In the genomic region with DNA sequence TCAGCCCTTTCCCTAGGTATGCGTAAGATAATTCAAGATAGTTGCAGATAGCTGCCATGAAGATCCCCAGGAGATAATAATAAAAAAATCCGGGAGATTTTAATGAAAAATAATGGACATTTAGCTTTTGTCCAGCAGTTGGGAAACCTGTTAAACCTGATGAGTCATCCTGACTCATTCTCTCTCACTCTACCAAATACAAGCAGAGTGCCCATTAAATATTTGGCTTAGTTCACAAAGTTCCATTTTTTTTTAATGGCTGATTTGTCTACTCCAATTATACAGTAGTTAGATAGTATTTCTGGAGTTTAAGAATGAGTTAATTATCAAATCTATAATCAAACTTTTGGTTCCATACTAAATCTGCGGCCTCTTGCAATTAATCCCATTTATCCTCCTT, we compare ENCODE assay signal across 15 cellular contexts. TPM values are rescaled to one million over a fixed set of nuclear protein-coding genes. Genes with fewer than 3 reads are reported as not detected.
DNase-seq lines count a peak whose midpoint lies in the region; ATAC-seq and TF ChIP-seq lines count a peak whose summit lies in the region.
"Had no signal": no experiment of that assay in that cellular context is flagged by ENCODE, and none has a peak within 500 bp of the region (broad histone marks: within the 10 kb centered on the region; RNA-seq: fewer than 3 reads in every experiment).

No MANE protein-coding gene starts in this region.

- H4K8ac ChIP-seq in mesenchymal stem cell (ENCODE audit: low read length): no peak overlapping the region

- CTCF ChIA-PET in mammary epithelial cell (lab: Charles Lee; ENCODE audit: low non-redundant PET): no interaction called here

- H2BK12ac ChIP-seq in mesenchymal stem cell (ENCODE audit: low read length in 2 of 2): no peak overlapping the region

- no peak overlapping the region for H2BK5ac ChIP-seq in mesenchymal stem cell (ENCODE audit: low read depth, low read length, poor library complexity, severe bottlenecking)

- H3K27ac ChIP-seq in mammary epithelial cell (ENCODE audit: insufficient read depth, low read depth, low read length): no peak overlapping the region
- H3K27ac ChIP-seq in mesenchymal stem cell (ENCODE audit: low read length, poor library complexity, severe bottlenecking): no peak overlapping the region
- H3K27ac ChIP-seq: left ventricle myocardium inferior, ovary, tibial nerve had no signal

- no peak overlapping the region for H3K4ac ChIP-seq in mesenchymal stem cell (ENCODE audit: low read depth in 1 of 2, low read length in 2 of 2)

- 53% methylated on average over 3 of the region's 3 CpGs for WGBS in mammary epithelial cell (ENCODE audit: low coverage, missing lambda C conversion rate)
- WGBS in mesenchymal stem cell: 96% methylated on average over 2 of the region's 3 CpGs

- no peak for TF ChIP-seq CTCF in mammary epithelial cell (conservative IDR thresholded peaks at IDR 0.05 in 1 of 2, IDR thresholded peaks at IDR 0.05 in 1 of 2; ENCODE audit: extremely low read depth in 1 of 2, insufficient read depth in 1 of 2, low read depth in 1 of 2, low read length in 2 of 2)

- intact Hi-C loops in mammary epithelial cell (cut with micrococcal nuclease): loop anchor here (5.0 kb wide), 1 partner anchor 60 kb away; no protein-coding TSS in a partner anchor

- H3K9ac ChIP-seq in mammary epithelial cell (ENCODE audit: insufficient read depth, low read length): no peak overlapping the region
- no peak overlapping the region for H3K9ac ChIP-seq in mesenchymal stem cell (ENCODE audit: low read length)

- H3K36me3 ChIP-seq in mammary epithelial cell (ENCODE audit: insufficient read depth, low read length): no peaks in the 10 kb centered on the region
- no peaks in the 10 kb centered on the region for H3K36me3 ChIP-seq in mesenchymal stem cell (ENCODE audit: control insufficient read depth in 1 of 2, insufficient read depth in 2 of 2, low read depth in 1 of 2, low read length in 2 of 2)
- H3K36me3 ChIP-seq: left ventricle myocardium inferior, ovary, tibial nerve had no signal

- H3K27me3 ChIP-seq in mammary epithelial cell (ENCODE audit: insufficient read depth, low read length): no peaks in the 10 kb centered on the region
- peaks cover 0 to 7% of the 10 kb centered on the region in 2 experiments for H3K27me3 ChIP-seq in mesenchymal stem cell (ENCODE audit: control insufficient read depth in 1 of 2, insufficient read depth in 1 of 2, low read length in 2 of 2)
- H3K27me3 ChIP-seq: ovary, tibial nerve had no signal

- in situ Hi-C loops in mammary epithelial cell (cut with MboI; ENCODE audit: low sequenced_read_pairs in 2 of 2): no loop called here

- no peaks in the 10 kb centered on the region for H3K36me3 Mint-ChIP-seq in stimulated activated effector memory CD8-positive, alpha-beta T cell treated with anti-CD3 and anti-CD28 coated beads, Interleukin-12 subunit alpha, Interleukin-12 subunit beta, amount 100 ng/mL, for 72 hours

- H3K79me2 ChIP-seq in mammary epithelial cell (ENCODE audit: insufficient read depth, low read length): peaks cover 25% of the 10 kb centered on the region

- no TSS peak for BruUV-seq in mammary epithelial cell (replicated peaks; lab: Mats Ljungman, UMichigan)

- H4K91ac ChIP-seq in mesenchymal stem cell (ENCODE audit: low read length): no peak overlapping the region

- H3K4me1 Mint-ChIP-seq in stimulated activated effector memory CD8-positive, alpha-beta T cell treated with anti-CD3 and anti-CD28 coated beads, Interleukin-12 subunit alpha, Interleukin-12 subunit beta, amount 100 ng/mL, for 72 hours: no peaks in the 10 kb centered on the region
- H3K4me1 Mint-ChIP-seq: activated CD4-positive, alpha-beta T cell treated with anti-CD3 and anti-CD28 coated beads for 36 hours had no signal

- no peak overlapping the region for H3K18ac ChIP-seq in mesenchymal stem cell (ENCODE audit: low read depth in 1 of 2, low read length in 2 of 2)

- no peak for ATAC-seq in stimulated activated effector memory CD8-positive, alpha-beta T cell treated with anti-CD3 and anti-CD28 coated beads, Interleukin-12 subunit alpha, Interleukin-12 subunit beta, amount 100 ng/mL, for 72 hours
- ATAC-seq: activated CD4-positive, alpha-beta T cell treated with anti-CD3 and anti-CD28 coated beads for 36 hours had no signal

- no peak overlapping the region for H3K4me3 Mint-ChIP-seq in stimulated activated effector memory CD8-positive, alpha-beta T cell treated with anti-CD3 and anti-CD28 coated beads, Interleukin-12 subunit alpha, Interleukin-12 subunit beta, amount 100 ng/mL, for 72 hours
- H3K4me3 Mint-ChIP-seq: activated CD4-positive, alpha-beta T cell treated with anti-CD3 and anti-CD28 coated beads for 36 hours; activated naive CD4-positive, alpha-beta T cell treated with anti-CD3 and anti-CD28 coated beads for 36 hours had no signal

- H3K9me3 ChIP-seq in mammary epithelial cell (replicated peaks; ENCODE audit: insufficient read depth, low read length) (peaks cover 2% of the 10 kb centered on the region), mesenchymal stem cell (ENCODE audit: control insufficient read depth, low read length) (peaks cover 11% of the 10 kb centered on the region)
- H3K9me3 ChIP-seq: left ventricle myocardium inferior, ovary, tibial nerve had no signal

- H3K4me2 ChIP-seq in mammary epithelial cell (ENCODE audit: insufficient read depth, low read depth, low read length) (no peak overlapping the region), mesenchymal stem cell (ENCODE audit: low read length, poor library complexity, severe bottlenecking) (no peak overlapping the region)

- H3K4me1 ChIP-seq in mammary epithelial cell (ENCODE audit: insufficient read depth, low read length) (peaks cover 13% of the 10 kb centered on the region), mesenchymal stem cell (ENCODE audit: control insufficient read depth, insufficient read depth, low read depth, low read length) (peaks cover 9% of the 10 kb centered on the region)

- H3K4me3 ChIP-seq in mammary epithelial cell (replicated peaks in 1 of 3; ENCODE audit: insufficient read depth in 1 of 3, low read depth in 2 of 3, low read length in 3 of 3) (no peak overlapping the region), mesenchymal stem cell (ENCODE audit: insufficient read depth in 1 of 2, low read depth in 1 of 2, low read length in 2 of 2) (no peak overlapping the region)
- H3K4me3 ChIP-seq: left ventricle myocardium inferior, ovary, tibial nerve had no signal

- H2AFZ ChIP-seq in mammary epithelial cell (ENCODE audit: low read depth, low read length): no peak overlapping the region
- no peak overlapping the region for H2AFZ ChIP-seq in mesenchymal stem cell (ENCODE audit: low read depth, low read length)

- no peak overlapping the region for H3K23ac ChIP-seq in mesenchymal stem cell (ENCODE audit: low read length in 2 of 2)

- H3K9me3 Mint-ChIP-seq in stimulated activated effector memory CD8-positive, alpha-beta T cell treated with anti-CD3 and anti-CD28 coated beads, Interleukin-12 subunit alpha, Interleukin-12 subunit beta, amount 100 ng/mL, for 72 hours: no peaks in the 10 kb centered on the region
- H3K9me3 Mint-ChIP-seq: activated naive CD4-positive, alpha-beta T cell treated with anti-CD3 and anti-CD28 coated beads for 36 hours had no signal

- DNase-seq in DMS53 (lab: John Stamatoyannopoulos, UW): peak; percentile 85
- peak; percentile 86 for DNase-seq in LHCN-M2 (ENCODE audit: low read depth)
- peak; percentile 80 for DNase-seq in mammary epithelial cell
- peak; percentile 65 for DNase-seq in mesenchymal stem cell
- no peak for DNase-seq in hypothalamus (lab: John Stamatoyannopoulos, UW)
- DNase-seq in stimulated activated effector memory CD8-positive, alpha-beta T cell treated with anti-CD3 and anti-CD28 coated beads, Interleukin-12 subunit alpha, Interleukin-12 subunit beta, amount 100 ng/mL, for 72 hours (ENCODE audit: low spot score in 2 of 2): no peak
- DNase-seq in NCI-H446 treated with DMSO at 0.1 percent for 48 hours (lab: John Stamatoyannopoulos, UW): no peak
- DNase-seq in DMS79 (lab: John Stamatoyannopoulos, UW): no peak
- DNase-seq: activated CD4-positive, alpha-beta T cell treated with anti-CD3 and anti-CD28 coated beads for 36 hours; activated naive CD4-positive, alpha-beta T cell treated with anti-CD3 and anti-CD28 coated beads for 36 hours; left ventricle myocardium inferior; NCI-H2029 treated with DMSO at 0.1 percent for 48 hours; ovary; Right ventricle myocardium superior had no signal

- no peak overlapping the region for H2AK5ac ChIP-seq in mesenchymal stem cell (ENCODE audit: low read length, severe bottlenecking)

- peaks cover 4% of the 10 kb centered on the region for H3K79me1 ChIP-seq in mesenchymal stem cell (replicated peaks; ENCODE audit: low read length, poor library complexity, severe bottlenecking)

- no peaks in the 10 kb centered on the region for H4K20me1 ChIP-seq in mammary epithelial cell (ENCODE audit: insufficient read depth, low read length)

- no peak overlapping the region for H3K14ac ChIP-seq in mesenchymal stem cell (ENCODE audit: low read length in 2 of 2)

- H2BK120ac ChIP-seq in mesenchymal stem cell (ENCODE audit: low read depth, low read length): no peak overlapping the region

- H2BK15ac ChIP-seq in mesenchymal stem cell (ENCODE audit: low read depth, poor library complexity, severe bottlenecking): no peak overlapping the region

- dilution Hi-C loops in mammary epithelial cell (cut with HindIII; ENCODE audit: low sequenced_read_pairs): no loop called here

- no peak overlapping the region for H3K27ac Mint-ChIP-seq in stimulated activated effector memory CD8-positive, alpha-beta T cell treated with anti-CD3 and anti-CD28 coated beads, Interleukin-12 subunit alpha, Interleukin-12 subunit beta, amount 100 ng/mL, for 72 hours
- H3K27ac Mint-ChIP-seq: activated CD4-positive, alpha-beta T cell treated with anti-CD3 and anti-CD28 coated beads for 36 hours; activated naive CD4-positive, alpha-beta T cell treated with anti-CD3 and anti-CD28 coated beads for 36 hours had no signal

RNA-seq across cellular contexts. Expression of gene SHTN1, which starts 2.1 kb away (rescaled TPM):
- 2.7 and 3.7 TPM in 2 replicates for total RNA-seq in LHCN-M2 (2014; rRNA removed)
- 2.5 TPM for polyA plus RNA-seq in LHCN-M2 (2012)
- total RNA-seq in mammary epithelial cell: 10 to 100 TPM in 1 of 2 donors, 1 to 10 TPM in 1; 6.0 to 27.8 TPM
- polyA plus RNA-seq in mammary epithelial cell: 5.6 TPM
- polyA minus RNA-seq in mammary epithelial cell: 16.7 TPM
- polyA plus RNA-seq in mesenchymal stem cell (2013, experiment 1 of 2): 13.7 TPM
- polyA plus RNA-seq in mesenchymal stem cell (2013, experiment 2 of 2): 12.4 TPM

Comparison
In these comparisons a context has a peak if more than half of its experiments do, and no peak if none do; other contexts are left out.
1. DNase-seq: peak in DMS53 (single experiment), LHCN-M2 (single experiment), mammary epithelial cell (single experiment) and mesenchymal stem cell (single experiment); none in hypothalamus (0 of 51), stimulated activated effector memory CD8-positive, alpha-beta T cell treated with anti-CD3 and anti-CD28 coated beads, Interleukin-12 subunit alpha, Interleukin-12 subunit beta, amount 100 ng/mL, for 72 hours (0 of 2), NCI-H446 treated with DMSO at 0.1 percent for 48 hours (single experiment) and DMS79 (single experiment).